ENCODE assay signal across 1 cellular context in genomic region chr3:9786209-9786739, GRCh38.
TF ChIP-seq lines count a peak whose summit lies in the region.

No MANE protein-coding gene starts in this region.

TF ChIP-seq in GM23338, 12 proteins besides CTCF, POLR2A, EP300 and RAD21:
- no peak for TF ChIP-seq NANOG (IDR thresholded peaks at IDR 0.05; ENCODE audit: borderline replicate concordance)
- TF ChIP-seq, protein P1, sequence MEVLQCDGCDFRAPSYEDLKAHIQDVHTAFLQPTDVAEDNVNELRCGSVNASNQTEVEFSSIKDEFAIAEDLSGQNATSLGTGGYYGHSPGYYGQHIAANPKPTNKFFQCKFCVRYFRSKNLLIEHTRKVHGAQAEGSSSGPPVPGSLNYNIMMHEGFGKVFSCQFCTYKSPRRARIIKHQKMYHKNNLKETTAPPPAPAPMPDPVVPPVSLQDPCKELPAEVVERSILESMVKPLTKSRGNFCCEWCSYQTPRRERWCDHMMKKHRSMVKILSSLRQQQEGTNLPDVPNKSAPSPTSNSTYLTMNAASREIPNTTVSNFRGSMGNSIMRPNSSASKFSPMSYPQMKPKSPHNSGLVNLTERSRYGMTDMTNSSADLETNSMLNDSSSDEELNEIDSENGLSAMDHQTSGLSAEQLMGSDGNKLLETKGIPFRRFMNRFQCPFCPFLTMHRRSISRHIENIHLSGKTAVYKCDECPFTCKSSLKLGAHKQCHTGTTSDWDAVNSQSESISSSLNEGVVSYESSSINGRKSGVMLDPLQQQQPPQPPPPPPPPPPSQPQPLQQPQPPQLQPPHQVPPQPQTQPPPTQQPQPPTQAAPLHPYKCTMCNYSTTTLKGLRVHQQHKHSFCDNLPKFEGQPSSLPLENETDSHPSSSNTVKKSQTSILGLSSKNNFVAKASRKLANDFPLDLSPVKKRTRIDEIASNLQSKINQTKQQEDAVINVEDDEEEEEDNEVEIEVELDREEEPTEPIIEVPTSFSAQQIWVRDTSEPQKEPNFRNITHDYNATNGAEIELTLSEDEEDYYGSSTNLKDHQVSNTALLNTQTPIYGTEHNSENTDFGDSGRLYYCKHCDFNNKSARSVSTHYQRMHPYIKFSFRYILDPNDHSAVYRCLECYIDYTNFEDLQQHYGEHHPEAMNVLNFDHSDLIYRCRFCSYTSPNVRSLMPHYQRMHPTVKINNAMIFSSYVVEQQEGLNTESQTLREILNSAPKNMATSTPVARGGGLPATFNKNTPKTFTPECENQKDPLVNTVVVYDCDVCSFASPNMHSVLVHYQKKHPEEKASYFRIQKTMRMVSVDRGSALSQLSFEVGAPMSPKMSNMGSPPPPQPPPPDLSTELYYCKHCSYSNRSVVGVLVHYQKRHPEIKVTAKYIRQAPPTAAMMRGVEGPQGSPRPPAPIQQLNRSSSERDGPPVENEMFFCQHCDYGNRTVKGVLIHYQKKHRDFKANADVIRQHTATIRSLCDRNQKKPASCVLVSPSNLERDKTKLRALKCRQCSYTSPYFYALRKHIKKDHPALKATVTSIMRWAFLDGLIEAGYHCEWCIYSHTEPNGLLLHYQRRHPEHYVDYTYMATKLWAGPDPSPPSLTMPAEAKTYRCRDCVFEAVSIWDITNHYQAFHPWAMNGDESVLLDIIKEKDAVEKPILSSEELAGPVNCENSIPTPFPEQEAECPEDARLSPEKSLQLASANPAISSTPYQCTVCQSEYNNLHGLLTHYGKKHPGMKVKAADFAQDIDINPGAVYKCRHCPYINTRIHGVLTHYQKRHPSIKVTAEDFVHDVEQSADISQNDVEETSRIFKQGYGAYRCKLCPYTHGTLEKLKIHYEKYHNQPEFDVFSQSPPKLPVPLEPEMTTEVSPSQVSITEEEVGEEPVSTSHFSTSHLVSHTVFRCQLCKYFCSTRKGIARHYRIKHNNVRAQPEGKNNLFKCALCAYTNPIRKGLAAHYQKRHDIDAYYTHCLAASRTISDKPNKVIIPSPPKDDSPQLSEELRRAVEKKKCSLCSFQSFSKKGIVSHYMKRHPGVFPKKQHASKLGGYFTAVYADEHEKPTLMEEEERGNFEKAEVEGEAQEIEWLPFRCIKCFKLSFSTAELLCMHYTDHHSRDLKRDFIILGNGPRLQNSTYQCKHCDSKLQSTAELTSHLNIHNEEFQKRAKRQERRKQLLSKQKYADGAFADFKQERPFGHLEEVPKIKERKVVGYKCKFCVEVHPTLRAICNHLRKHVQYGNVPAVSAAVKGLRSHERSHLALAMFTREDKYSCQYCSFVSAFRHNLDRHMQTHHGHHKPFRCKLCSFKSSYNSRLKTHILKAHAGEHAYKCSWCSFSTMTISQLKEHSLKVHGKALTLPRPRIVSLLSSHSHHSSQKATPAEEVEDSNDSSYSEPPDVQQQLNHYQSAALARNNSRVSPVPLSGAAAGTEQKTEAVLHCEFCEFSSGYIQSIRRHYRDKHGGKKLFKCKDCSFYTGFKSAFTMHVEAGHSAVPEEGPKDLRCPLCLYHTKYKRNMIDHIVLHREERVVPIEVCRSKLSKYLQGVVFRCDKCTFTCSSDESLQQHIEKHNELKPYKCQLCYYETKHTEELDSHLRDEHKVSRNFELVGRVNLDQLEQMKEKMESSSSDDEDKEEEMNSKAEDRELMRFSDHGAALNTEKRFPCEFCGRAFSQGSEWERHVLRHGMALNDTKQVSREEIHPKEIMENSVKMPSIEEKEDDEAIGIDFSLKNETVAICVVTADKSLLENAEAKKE (CRISPR knock-in tag; IDR thresholded peaks at IDR 0.05) = no peak
- TF ChIP-seq EZH2phosphoT487 (IDR thresholded peaks at IDR 0.05; ENCODE audit: unreplicated experiment) = no peak
- no peak for TF ChIP-seq EZH2 (IDR thresholded peaks at IDR 0.05; ENCODE audit: low read depth, unreplicated experiment)
- TF ChIP-seq ZNF331 (CRISPR knock-in tag; IDR thresholded peaks at IDR 0.05; ENCODE audit: low read depth) = no peak
- no peak for TF ChIP-seq REST (IDR thresholded peaks at IDR 0.05; ENCODE audit: unreplicated experiment)
